In genomic region chr5:5416733-5417132, GRCh38 we compare ENCODE assay signal across 26 cellular contexts.
"Had no signal": no experiment of that assay in that cellular context is flagged by ENCODE, and none has a peak within 500 bp of the region (broad histone marks: within the 10 kb centered on the region; RNA-seq: fewer than 3 reads in every experiment).

No MANE protein-coding gene starts in this region.

- H3K27me3 ChIP-seq: adrenal gland, body of pancreas, SJCRH30 had no signal

- H3K27ac ChIP-seq: adrenal gland, body of pancreas, RWPE1, SJCRH30, WERI-Rb-1 had no signal

- H3K4me3 ChIP-seq: adrenal gland, body of pancreas, SJCRH30 had no signal

- H3K4me2 ChIP-seq: SK-N-SH had no signal

- H3K36me3 ChIP-seq: adrenal gland, SJCRH30, WERI-Rb-1 had no signal

- H3K9ac ChIP-seq: SK-N-SH had no signal

- H3K9me3 Mint-ChIP-seq: activated naive CD4-positive, alpha-beta T cell treated with anti-CD3 and anti-CD28 coated beads, Interleukin-2, amount 10 ng/mL, durations not matched to agents 7 days and 5 days; activated naive CD8-positive, alpha-beta T cell treated with anti-CD3 and anti-CD28 coated beads, Interleukin-2, amount 10 ng/mL, durations not matched to agents 7 days and 5 days; central memory CD8-positive, alpha-beta T cell had no signal

- H3K9me3 ChIP-seq: adrenal gland, body of pancreas, SJCRH30, SK-N-SH had no signal

- H3K27me3 Mint-ChIP-seq: activated CD4-positive, alpha-beta memory T cell treated with anti-CD3 and anti-CD28 coated beads, Interleukin-2, amount 10 ng/mL, durations not matched to agents 7 days and 5 days; activated CD4-positive, alpha-beta T cell treated with anti-CD3 and anti-CD28 coated beads for 36 hours; activated naive CD4-positive, alpha-beta T cell treated with anti-CD3 and anti-CD28 coated beads, Interleukin-2, amount 10 ng/mL, durations not matched to agents 7 days and 5 days; activated naive CD8-positive, alpha-beta T cell treated with anti-CD3 and anti-CD28 coated beads, Interleukin-2, amount 10 ng/mL, durations not matched to agents 7 days and 5 days; central memory CD8-positive, alpha-beta T cell had no signal

- H3K27ac Mint-ChIP-seq: activated CD4-positive, alpha-beta memory T cell treated with anti-CD3 and anti-CD28 coated beads, Interleukin-2, amount 10 ng/mL, durations not matched to agents 7 days and 5 days; activated CD4-positive, alpha-beta T cell treated with anti-CD3 and anti-CD28 coated beads for 36 hours; activated naive CD4-positive, alpha-beta T cell treated with anti-CD3 and anti-CD28 coated beads, Interleukin-2, amount 10 ng/mL, durations not matched to agents 7 days and 5 days; activated naive CD8-positive, alpha-beta T cell treated with anti-CD3 and anti-CD28 coated beads, Interleukin-2, amount 10 ng/mL, durations not matched to agents 7 days and 5 days; activated T-helper 2 cell treated with anti-CD3 and anti-CD28 coated beads, Interferon-gamma antibody, Interleukin-2, Interleukin-4, amounts not matched to agents 10 μg/mL and 5 μg/mL and 100 μg/mL, durations not matched to agents 14 hours and 24 hours and 36 hours had no signal

- H3K4me3 Mint-ChIP-seq: activated CD4-positive, alpha-beta memory T cell treated with anti-CD3 and anti-CD28 coated beads, Interleukin-2, amount 10 ng/mL, durations not matched to agents 7 days and 5 days; activated CD4-positive, alpha-beta T cell treated with anti-CD3 and anti-CD28 coated beads for 36 hours; activated naive CD4-positive, alpha-beta T cell treated with anti-CD3 and anti-CD28 coated beads, Interleukin-2, amount 10 ng/mL, durations not matched to agents 7 days and 5 days; activated naive CD8-positive, alpha-beta T cell treated with anti-CD3 and anti-CD28 coated beads, Interleukin-2, amount 10 ng/mL, durations not matched to agents 7 days and 5 days; central memory CD8-positive, alpha-beta T cell had no signal

- H3K36me3 Mint-ChIP-seq: activated naive CD4-positive, alpha-beta T cell treated with anti-CD3 and anti-CD28 coated beads, Interleukin-2, amount 10 ng/mL, durations not matched to agents 7 days and 5 days had no signal

- DNase-seq: activated CD4-positive, alpha-beta memory T cell treated with anti-CD3 and anti-CD28 coated beads, Interleukin-2, amount 10 ng/mL, durations not matched to agents 7 days and 5 days; activated CD4-positive, alpha-beta T cell treated with anti-CD3 and anti-CD28 coated beads for 36 hours; activated CD4-positive, alpha-beta T cell treated with anti-CD3 and anti-CD28 coated beads, Interleukin-2, amount 50 U/mL, for 1 hour; activated gamma-delta T cell treated with Interleukin-2 at 50 U/mL for 16 hours; activated naive CD4-positive, alpha-beta T cell treated with anti-CD3 and anti-CD28 coated beads, Interleukin-2, amount 10 ng/mL, durations not matched to agents 7 days and 5 days; activated naive CD8-positive, alpha-beta T cell treated with anti-CD3 and anti-CD28 coated beads, Interleukin-2, amount 10 ng/mL, durations not matched to agents 7 days and 5 days; activated T-cell treated with anti-CD3 and anti-CD28 coated beads for 4 hours; activated T-cell treated with anti-CD3 and anti-CD28 coated beads, Interleukin-2, amount 50 U/mL, for 48 hours; adrenal gland; aorta; body of pancreas; NCI-H1048; NCI-H1930; NCI-H2107; NCI-H345; NCI-H510A; NCI-H526 treated with DMSO at 0.1 percent for 48 hours; NCI-H82; Right ventricle myocardium superior; SJCRH30; SK-N-SH; T-helper 1 cell; WERI-Rb-1 had no signal

- ATAC-seq: activated CD4-positive, alpha-beta T cell treated with anti-CD3 and anti-CD28 coated beads for 36 hours; body of pancreas had no signal
